ENCODE assay signal across 15 cellular contexts in genomic region chr2:157181234-157181633, GRCh38.
"Had no signal": no experiment of that assay in that cellular context is flagged by ENCODE, and none has a peak within 500 bp of the region (broad histone marks: within the 10 kb centered on the region; RNA-seq: fewer than 3 reads in every experiment).

No MANE protein-coding gene starts in this region.

- FAIRE-seq: kidney, urothelium cell line had no signal

- ATAC-seq: activated CD4-positive, alpha-beta T cell treated with anti-CD3 and anti-CD28 coated beads for 36 hours; gastroesophageal sphincter; T-cell had no signal

- H3K27ac ChIP-seq: cardiac muscle cell, gastroesophageal sphincter, left ventricle myocardium inferior, ovary, WERI-Rb-1 had no signal

- H3K4me3 ChIP-seq: cardiac muscle cell, gastroesophageal sphincter, left ventricle myocardium inferior, ovary had no signal

- DNase-seq: activated CD4-positive, alpha-beta memory T cell treated with anti-CD3 and anti-CD28 coated beads, Interleukin-2, amount 10 ng/mL, durations not matched to agents 7 days and 5 days; activated CD4-positive, alpha-beta T cell treated with anti-CD3 and anti-CD28 coated beads for 36 hours; activated gamma-delta T cell; activated naive CD8-positive, alpha-beta T cell treated with anti-CD3 and anti-CD28 coated beads for 36 hours; activated T-cell treated with anti-CD3 and anti-CD28 coated beads, Interleukin-2, amount 50 U/mL, for 48 hours; aorta; kidney; left ventricle myocardium inferior; ovary; T-cell; T1000; WERI-Rb-1 had no signal

- H3K4me1 ChIP-seq: gastroesophageal sphincter had no signal

- H3K27me3 ChIP-seq: cardiac muscle cell, gastroesophageal sphincter, ovary had no signal

- H3K9me3 ChIP-seq: gastroesophageal sphincter, left ventricle myocardium inferior, ovary had no signal

- H3K36me3 ChIP-seq: cardiac muscle cell, gastroesophageal sphincter, left ventricle myocardium inferior, ovary, WERI-Rb-1 had no signal
